In the genomic region with DNA sequence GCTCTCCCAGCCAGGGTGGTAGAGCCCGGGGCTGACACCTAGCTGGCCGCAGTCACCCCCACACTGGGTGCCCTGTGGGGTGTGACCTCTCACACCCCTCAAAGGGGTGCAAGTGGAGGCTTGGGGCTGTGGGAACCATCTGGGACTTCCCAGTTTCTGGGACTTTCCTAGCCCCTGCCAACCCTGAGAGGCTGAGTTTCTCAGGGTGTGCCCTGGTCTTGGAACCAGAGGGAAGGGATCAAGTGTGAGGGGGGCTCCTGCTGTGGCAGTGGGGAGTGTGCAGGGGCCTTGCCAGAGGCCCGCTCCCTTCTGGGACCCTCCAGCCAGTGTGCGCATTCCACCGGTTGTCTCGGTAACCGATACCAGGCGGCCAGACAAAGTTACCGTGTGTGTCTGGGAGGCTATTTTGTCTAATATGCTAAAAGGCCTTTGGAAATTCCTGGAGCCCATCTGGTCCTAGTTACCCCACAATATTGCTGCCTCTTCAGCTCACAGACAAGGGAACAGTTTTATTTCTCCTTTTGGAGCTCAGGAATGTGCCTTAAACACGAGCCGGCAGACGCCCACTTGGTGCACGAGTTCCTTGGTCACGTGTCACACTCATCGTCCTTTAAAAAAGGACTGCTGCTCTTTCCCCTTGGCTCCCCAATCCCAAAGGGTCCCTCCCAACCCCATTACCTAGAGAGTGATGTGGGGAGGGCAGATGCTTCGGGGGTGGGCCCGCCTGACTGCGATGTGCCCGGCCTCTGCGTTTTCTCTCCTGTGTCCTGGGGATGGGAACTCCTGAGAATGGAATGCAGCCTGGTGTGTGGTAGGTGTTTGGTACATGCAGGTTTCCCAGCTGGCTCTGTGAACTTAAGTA, we compare ENCODE assay signal across 16 cellular contexts. TPM values are rescaled to one million over a fixed set of nuclear protein-coding genes. Genes with fewer than 3 reads are reported as not detected.
DNase-seq lines count a peak whose midpoint lies in the region; ATAC-seq and TF ChIP-seq lines count a peak whose summit lies in the region.
"Had no signal": no experiment of that assay in that cellular context is flagged by ENCODE, and none has a peak within 500 bp of the region (broad histone marks: within the 10 kb centered on the region; RNA-seq: fewer than 3 reads in every experiment).

No MANE protein-coding gene starts in this region.

- H4K20me1 ChIP-seq in IMR-90 (ENCODE audit: insufficient read depth, low read length), result no peaks in the 10 kb centered on the region

- H3K4me1 ChIP-seq in IMR-90 (ENCODE audit: control insufficient read depth, insufficient read depth, low read length) (peaks cover 2% of the 10 kb centered on the region; the same call in 1 of the 2 replicates), testis (peaks cover 45% of the 10 kb centered on the region)
- H3K4me1 ChIP-seq: left lung had no signal

- no peak overlapping the region for H2AK5ac ChIP-seq in IMR-90 (ENCODE audit: low read depth, low read length)

- H3K4me3 ChIP-seq in IMR-90 (ENCODE audit: insufficient read depth, low read depth, low read length) (no peak overlapping the region), lower leg skin (ENCODE audit: low read depth, poor library complexity, severe bottlenecking) (no peak overlapping the region), testis (no peak overlapping the region)
- H3K4me3 ChIP-seq: left lung, ovary had no signal

- no peak overlapping the region for H4K5ac ChIP-seq in IMR-90 (ENCODE audit: low read depth, low read length)

- peak; percentile 17 for DNase-seq in IMR-90
- DNase-seq in dedifferentiated amniotic fluid mesenchymal stem cell (ENCODE audit: extremely low spot score), result peak; percentile 60
- peak; percentile 71 to 93 for DNase-seq in lower leg skin (ENCODE audit: low spot score in 2 of 2)
- peak; percentile 75 for DNase-seq in testis
- no peak for DNase-seq in NCI-H2227 (lab: John Stamatoyannopoulos, UW; ENCODE audit: unreplicated experiment)
- DNase-seq: activated CD4-positive, alpha-beta T cell treated with anti-CD3 and anti-CD28 coated beads for 1 hour; foreskin melanocyte; NCI-H1105 treated with DMSO at 0.1 percent for 48 hours; NCI-H69; ovary; stimulated activated CD4-positive, alpha-beta T cell treated with anti-CD3 and anti-CD28 coated beads, Interleukin-4, amount 100 ng/mL, for 24 hours; stimulated activated naive CD8-positive, alpha-beta T cell treated with anti-CD3 and anti-CD28 coated beads, Interleukin-15, amount 100 ng/mL, for 72 hours had no signal

- no peak overlapping the region for H2BK120ac ChIP-seq in IMR-90 (ENCODE audit: low read depth, low read length)

- ATAC-seq in IMR-90 (ENCODE audit: low read depth) (peak; percentile 18), HG02610 (IDR thresholded peaks at IDR 0.05; ENCODE audit: unreplicated experiment) (no peak), GM18907 (IDR thresholded peaks at IDR 0.05; ENCODE audit: unreplicated experiment) (no peak), GM19351 (IDR thresholded peaks at IDR 0.05; ENCODE audit: unreplicated experiment) (no peak)
- ATAC-seq: left lung; stimulated activated naive CD8-positive, alpha-beta T cell treated with anti-CD3 and anti-CD28 coated beads, Interleukin-15, amount 100 ng/mL, for 72 hours had no signal

- H3K27me3 ChIP-seq in IMR-90 (ENCODE audit: control insufficient read depth, insufficient read depth, low read length), result no peaks in the 10 kb centered on the region
- H3K27me3 ChIP-seq in testis, result no peaks in the 10 kb centered on the region
- H3K27me3 ChIP-seq: ovary had no signal

- H2AFZ ChIP-seq in IMR-90 (replicated peaks; ENCODE audit: low read length, poor library complexity), result peak overlapping the region; percentile 2

- H3K9me1 ChIP-seq in IMR-90 (ENCODE audit: insufficient read depth, low read length), result 0 out of 2 replicates have a peak, but pooled peaks cover 3% of the 10 kb centered on the region

- in situ Hi-C loops in IMR-90 (cut with MboI; ENCODE audit: low sequenced_read_pairs), result no loop called here

- no peak overlapping the region for H4K91ac ChIP-seq in IMR-90 (ENCODE audit: insufficient read depth, low read depth, low read length)

- TF ChIP-seq CTCF in IMR-90 (conservative IDR thresholded peaks at IDR 0.05; ENCODE audit: low read depth, low read length), result no peak
- no peak for TF ChIP-seq CTCF in lower leg skin (IDR thresholded peaks at IDR 0.05)
- no peak for TF ChIP-seq CTCF in testis (IDR thresholded peaks at IDR 0.05)

- BruUV-seq in IMR-90 (replicated peaks; lab: Mats Ljungman, UMichigan), result no TSS peak

- 70% methylated on average over 2 of the region's 20 CpGs; no CpG with 5 or more reads in 1 of the 2 experiments for WGBS in IMR-90 (ENCODE audit: extremely low coverage in 2 of 2, insufficient read length in 1 of 2), 2 experiments
- 43 to 52% methylated on average over 18 to 19 of the region's 20 CpGs for WGBS in lower leg skin, 2 donors
- WGBS in testis, 2 donors, result 66 to 71% methylated on average over 11 to 20 of the region's 20 CpGs

- no peak overlapping the region for H3K23ac ChIP-seq in IMR-90 (ENCODE audit: low read depth, low read length)

- dilution Hi-C loops in IMR-90 (cut with HindIII; ENCODE audit: low sequenced_read_pairs, unreplicated experiment), result no loop called here

- no peak overlapping the region for H2BK5ac ChIP-seq in IMR-90 (ENCODE audit: low read depth, low read length, poor library complexity, severe bottlenecking)

- H3K27ac ChIP-seq in IMR-90 (ENCODE audit: insufficient read depth, low read length) (no peak overlapping the region), testis (peak overlapping the region; percentile 77 to 80)
- H3K27ac ChIP-seq: left lung, ovary had no signal

- H3K4me2 ChIP-seq in IMR-90 (ENCODE audit: low read depth, low read length), result no peak overlapping the region

- no peak for TF ChIP-seq POLR2A in IMR-90 (IDR thresholded peaks at IDR 0.05; ENCODE audit: low read depth, low read length)
- no peak for TF ChIP-seq POLR2A in lower leg skin (IDR thresholded peaks at IDR 0.05)
- TF ChIP-seq POLR2A in testis (IDR thresholded peaks at IDR 0.05), result no peak

- no peak overlapping the region for H4K8ac ChIP-seq in IMR-90 (ENCODE audit: low read depth in 2 of 2, low read length in 2 of 2)

- H3K79me1 ChIP-seq in IMR-90 (ENCODE audit: low read depth in 1 of 2, low read length in 2 of 2), result no peaks in the 10 kb centered on the region

- no peak overlapping the region for H3K14ac ChIP-seq in IMR-90 (replicated peaks; ENCODE audit: low read depth, low read length)

- H3K36me3 ChIP-seq in IMR-90 (ENCODE audit: control insufficient read depth, insufficient read depth, low read length), result no peaks in the 10 kb centered on the region
- H3K36me3 ChIP-seq in testis (ENCODE audit: low read depth, missing control alignments), result no peaks in the 10 kb centered on the region
- H3K36me3 ChIP-seq: left lung, ovary had no signal

- H2BK20ac ChIP-seq in IMR-90 (ENCODE audit: low read depth, low read length), result no peak overlapping the region

- no peak overlapping the region for H3K4ac ChIP-seq in IMR-90 (ENCODE audit: low read depth, low read length)

- H2BK15ac ChIP-seq in IMR-90 (ENCODE audit: low read depth, low read length), result no peak overlapping the region

- peak overlapping the region; percentile 37 for H2AK9ac ChIP-seq in IMR-90 (replicated peaks; ENCODE audit: low read depth, low read length, poor library complexity)

- intact Hi-C loops in IMR-90 (cut with micrococcal nuclease) (no loop called here), lower leg skin (cut with DNase I; ENCODE audit: low total_unique reads) (no loop called here), testis (cut with DNase I; ENCODE audit: low total_unique reads) (no loop called here)

- no peak for TF ChIP-seq RAD21 in IMR-90 (IDR thresholded peaks at IDR 0.05; ENCODE audit: low read length)

- CTCF ChIA-PET in IMR-90 (lab: Yijun Ruan, JAX), result interaction anchor here (1.6 kb wide), 1 partner anchor 129 kb away, joined by 4 read pairs; no protein-coding TSS in a partner anchor

- H3K18ac ChIP-seq in IMR-90 (ENCODE audit: low read depth, low read length), result no peak overlapping the region

- H3K56ac ChIP-seq in IMR-90 (ENCODE audit: extremely low read depth, insufficient read depth, low read length), result no peak overlapping the region

- H3K9me3 ChIP-seq in IMR-90 (ENCODE audit: control insufficient read depth, insufficient read depth, low read length), result no peaks in the 10 kb centered on the region
- no peaks in the 10 kb centered on the region for H3K9me3 ChIP-seq in testis
- H3K9me3 ChIP-seq: left lung, ovary had no signal

- POLR2A ChIA-PET in IMR-90 (lab: Charles Lee; ENCODE audit: unreplicated experiment), result no interaction called here

- H3K9ac ChIP-seq in IMR-90 (ENCODE audit: low read depth, low read length), result no peak overlapping the region

TF ChIP-seq in IMR-90, 13 proteins besides CTCF, POLR2A, EP300 and RAD21:
- TF ChIP-seq BHLHE40 (IDR thresholded peaks at IDR 0.05; ENCODE audit: low read depth, low read length) (peak; percentile 77; the same call in 1 of the 2 replicates), SMC3 (IDR thresholded peaks at IDR 0.05; ENCODE audit: low read depth, low read length) (no peak)
- TF ChIP-seq, protein P1, sequence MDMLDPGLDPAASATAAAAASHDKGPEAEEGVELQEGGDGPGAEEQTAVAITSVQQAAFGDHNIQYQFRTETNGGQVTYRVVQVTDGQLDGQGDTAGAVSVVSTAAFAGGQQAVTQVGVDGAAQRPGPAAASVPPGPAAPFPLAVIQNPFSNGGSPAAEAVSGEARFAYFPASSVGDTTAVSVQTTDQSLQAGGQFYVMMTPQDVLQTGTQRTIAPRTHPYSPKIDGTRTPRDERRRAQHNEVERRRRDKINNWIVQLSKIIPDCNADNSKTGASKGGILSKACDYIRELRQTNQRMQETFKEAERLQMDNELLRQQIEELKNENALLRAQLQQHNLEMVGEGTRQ (IDR thresholded peaks at IDR 0.05; ENCODE audit: low read depth, low read length), result peak; percentile 56; the same call in 1 of the 2 replicates

RNA-seq across cellular contexts. Expression of a gene that starts 33.2 kb away (rescaled TPM):
- 6.1 and 9.1 TPM in 2 replicates for total RNA-seq in IMR-90 (2012; rRNA removed)
- polyA plus RNA-seq in IMR-90 (2012; rRNA removed), result 10.8 and 11.4 TPM in 2 replicates
- 7.6 and 13.4 TPM in 2 replicates for polyA plus RNA-seq in IMR-90 (2012; cell fraction: cytosol; rRNA removed)
- 8.5 and 13.0 TPM in 2 replicates for polyA plus RNA-seq in IMR-90 (2012; cell fraction: nucleus; rRNA removed; ENCODE audit: low replicate concordance)
- 10 to 100 TPM; 20.6 to 28.3 (median 22.8) TPM for total RNA-seq in lower leg skin
- 10 to 100 TPM; 33.1 to 81.9 TPM for total RNA-seq in testis
- polyA plus RNA-seq in testis (ENCODE audit: insufficient read depth, low read depth, low replicate concordance), result 97.7 TPM

RNA-seq across cellular contexts. Expression of a gene that starts 35.6 kb away (rescaled TPM):
- total RNA-seq in IMR-90 (2012; rRNA removed) (10.8 and 11.8 TPM in 2 replicates), lower leg skin (100 to 1,000 TPM in 1 of 4 donors, 10 to 100 TPM in 3; 40.1 to 153 (median 64.0) TPM), testis (100 to 1,000 TPM; 248 to 334 TPM)
- polyA plus RNA-seq in IMR-90 (2012; rRNA removed) (60.8 and 66.9 TPM in 2 replicates), testis (ENCODE audit: insufficient read depth, low read depth, low replicate concordance) (172 TPM)
- 38.9 and 94.5 TPM in 2 replicates for polyA plus RNA-seq in IMR-90 (2012; cell fraction: cytosol; rRNA removed)
- polyA plus RNA-seq in IMR-90 (2012; cell fraction: nucleus; rRNA removed; ENCODE audit: low replicate concordance), result 27.1 and 60.4 TPM in 2 replicates
